13 cellular contexts compared by ENCODE assay signal in the genomic region with DNA sequence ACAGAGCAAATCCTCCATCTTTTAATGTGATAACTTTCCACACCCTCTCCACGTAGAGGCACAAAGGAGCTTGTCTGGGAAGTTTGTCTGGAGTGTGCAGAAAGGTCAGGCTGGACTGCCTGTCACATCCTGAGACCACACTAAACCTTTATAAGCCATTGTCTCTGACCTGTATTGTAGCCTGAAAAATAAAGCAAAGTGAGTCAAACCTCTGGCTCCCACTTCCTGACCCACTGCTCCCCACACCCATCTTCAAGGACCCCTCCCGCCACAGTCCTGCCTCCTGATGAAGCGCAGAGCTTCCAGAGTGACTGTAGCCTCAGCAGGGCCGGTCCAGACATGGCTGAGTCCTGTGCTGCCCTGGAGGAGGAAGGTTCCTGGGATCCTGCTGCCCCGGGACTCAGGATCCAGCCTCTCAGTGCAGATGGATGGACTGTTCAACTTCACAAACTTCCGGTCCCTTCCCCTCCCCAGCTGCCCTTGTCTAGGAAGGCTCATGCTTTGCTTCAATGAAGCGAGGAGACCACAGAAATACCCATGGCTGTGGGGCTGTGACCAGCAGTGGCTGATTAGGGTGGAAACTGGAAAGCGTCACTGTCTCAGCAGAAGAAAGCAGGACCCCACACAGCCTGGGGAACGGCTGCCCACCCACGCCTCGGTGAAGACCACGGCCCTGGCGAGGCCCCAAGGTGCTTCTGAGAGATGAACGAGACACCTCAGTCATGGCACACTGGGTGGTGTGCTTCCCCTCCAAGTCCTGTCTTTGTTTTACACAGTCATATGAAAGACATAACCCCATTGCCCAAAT. TPM values are rescaled to one million over a fixed set of nuclear protein-coding genes. Genes with fewer than 3 reads are reported as not detected.
A peak's percentile ranks its signal among the peaks of the same experiment; 100 is the strongest.
DNase-seq lines count a peak whose midpoint lies in the region; ATAC-seq and TF ChIP-seq lines count a peak whose summit lies in the region.
"Had no signal": no experiment of that assay in that cellular context is flagged by ENCODE, and none has a peak within 500 bp of the region (broad histone marks: within the 10 kb centered on the region; RNA-seq: fewer than 3 reads in every experiment).

No MANE protein-coding gene starts in this region.

- intact Hi-C loops in lower lobe of right lung (cut with DNase I) = no loop called here

- peaks cover 30% of the 10 kb centered on the region for H3K4me1 ChIP-seq in lower lobe of right lung

- no peaks in the 10 kb centered on the region for H3K27me3 Mint-ChIP-seq in activated CD8-positive, alpha-beta memory T cell treated with anti-CD3 and anti-CD28 coated beads, Interleukin-2, amount 10 ng/mL, durations not matched to agents 7 days and 5 days
- no peaks in the 10 kb centered on the region for H3K27me3 Mint-ChIP-seq in HFFc6 (ENCODE audit: insufficient read depth)
- no peaks in the 10 kb centered on the region for H3K27me3 Mint-ChIP-seq in neural crest cell (ENCODE audit: low read depth)
- no peaks in the 10 kb centered on the region for H3K27me3 Mint-ChIP-seq in activated T-cell treated with anti-CD3 and anti-CD28 coated beads, Interleukin-2, amount 50 U/mL, for 4 hours (ENCODE audit: low read depth)

- H3K27ac ChIP-seq in lower lobe of right lung = no peak overlapping the region
- H3K27ac ChIP-seq: esophagus muscularis mucosa had no signal

- H3K9me3 ChIP-seq in lower lobe of right lung = no peaks in the 10 kb centered on the region
- H3K9me3 ChIP-seq: esophagus muscularis mucosa, uterus had no signal

- no peak for TF ChIP-seq CTCF in HFFc6 (IDR thresholded peaks at IDR 0.05)
- no peak for TF ChIP-seq CTCF in neural crest cell (conservative IDR thresholded peaks at IDR 0.05)
- no peak for TF ChIP-seq CTCF in foreskin fibroblast (IDR thresholded peaks at IDR 0.05; ENCODE audit: low read depth, low read length)
- TF ChIP-seq CTCF in lower lobe of right lung (IDR thresholded peaks at IDR 0.05) = no peak

- no peak overlapping the region for H3K4me3 ChIP-seq in foreskin fibroblast (ENCODE audit: low read depth in 1 of 2, low read length in 2 of 2)
- H3K4me3 ChIP-seq in lower lobe of right lung = no peak overlapping the region
- H3K4me3 ChIP-seq: esophagus muscularis mucosa, uterus had no signal

- H3K27ac Mint-ChIP-seq in activated CD8-positive, alpha-beta memory T cell treated with anti-CD3 and anti-CD28 coated beads, Interleukin-2, amount 10 ng/mL, durations not matched to agents 7 days and 5 days = peak overlapping the region; percentile 33
- H3K27ac Mint-ChIP-seq in HFFc6 (peak overlapping the region; percentile 65), neural crest cell (ENCODE audit: unreplicated experiment) (peak overlapping the region; percentile 75)

- no peaks in the 10 kb centered on the region for H3K9me3 Mint-ChIP-seq in activated CD8-positive, alpha-beta memory T cell treated with anti-CD3 and anti-CD28 coated beads, Interleukin-2, amount 10 ng/mL, durations not matched to agents 7 days and 5 days (ENCODE audit: low read depth)
- H3K9me3 Mint-ChIP-seq in HFFc6 (no peaks in the 10 kb centered on the region), neural crest cell (no peaks in the 10 kb centered on the region)
- no peaks in the 10 kb centered on the region for H3K9me3 Mint-ChIP-seq in activated T-cell treated with anti-CD3 and anti-CD28 coated beads, Interleukin-2, amount 50 U/mL, for 4 hours

- CTCF ChIA-PET in activated CD8-positive, alpha-beta memory T cell treated with anti-CD3 and anti-CD28 coated beads, Interleukin-2, amount 10 ng/mL, durations not matched to agents 7 days and 5 days (lab: Charles Lee) = no interaction called here

- peaks cover 13% of the 10 kb centered on the region for H3K4me1 Mint-ChIP-seq in activated CD8-positive, alpha-beta memory T cell treated with anti-CD3 and anti-CD28 coated beads, Interleukin-2, amount 10 ng/mL, durations not matched to agents 7 days and 5 days
- H3K4me1 Mint-ChIP-seq in HFFc6 (ENCODE audit: low read depth) = peaks cover 39% of the 10 kb centered on the region
- peaks cover 9% of the 10 kb centered on the region for H3K4me1 Mint-ChIP-seq in neural crest cell
- H3K4me1 Mint-ChIP-seq in activated T-cell treated with anti-CD3 and anti-CD28 coated beads, Interleukin-2, amount 50 U/mL, for 4 hours (ENCODE audit: low read depth) = no peaks in the 10 kb centered on the region

- peaks cover 63% of the 10 kb centered on the region for H3K36me3 ChIP-seq in lower lobe of right lung
- H3K36me3 ChIP-seq: uterus had no signal

- H3K36me3 Mint-ChIP-seq in activated CD8-positive, alpha-beta memory T cell treated with anti-CD3 and anti-CD28 coated beads, Interleukin-2, amount 10 ng/mL, durations not matched to agents 7 days and 5 days = peaks cover 36% of the 10 kb centered on the region
- peaks cover 55% of the 10 kb centered on the region for H3K36me3 Mint-ChIP-seq in HFFc6 (ENCODE audit: low read depth)
- H3K36me3 Mint-ChIP-seq in neural crest cell (ENCODE audit: low read depth) = peaks cover 31% of the 10 kb centered on the region
- peaks cover 41% of the 10 kb centered on the region for H3K36me3 Mint-ChIP-seq in activated T-cell treated with anti-CD3 and anti-CD28 coated beads, Interleukin-2, amount 50 U/mL, for 4 hours (ENCODE audit: insufficient read depth)

- no peak for DNase-seq in activated CD8-positive, alpha-beta memory T cell treated with anti-CD3 and anti-CD28 coated beads, Interleukin-2, amount 10 ng/mL, durations not matched to agents 7 days and 5 days
- DNase-seq in activated CD8-positive, alpha-beta memory T cell treated with anti-CD3 and anti-CD28 coated beads for 24 hours = no peak
- DNase-seq in HFFc6 = no peak
- no peak for DNase-seq in neural crest cell (ENCODE audit: low read depth, low spot score)
- no peak for DNase-seq in activated T-cell treated with anti-CD3 and anti-CD28 coated beads, Interleukin-2, amount 50 U/mL, for 4 hours
- no peak for DNase-seq in foreskin fibroblast
- no peak for DNase-seq in lower lobe of right lung
- DNase-seq: activated gamma-delta T cell treated with Interleukin-2 at 50 U/mL for 16 hours, midbrain, MV-4-11, uterus had no signal

- no peaks in the 10 kb centered on the region for H3K27me3 ChIP-seq in lower lobe of right lung (ENCODE audit: low read depth)
- H3K27me3 ChIP-seq: esophagus muscularis mucosa, uterus had no signal

- H3K4me3 Mint-ChIP-seq in activated CD8-positive, alpha-beta memory T cell treated with anti-CD3 and anti-CD28 coated beads, Interleukin-2, amount 10 ng/mL, durations not matched to agents 7 days and 5 days = no peak overlapping the region
- H3K4me3 Mint-ChIP-seq in HFFc6 (no peak overlapping the region), neural crest cell (no peak overlapping the region)
- H3K4me3 Mint-ChIP-seq in activated T-cell treated with anti-CD3 and anti-CD28 coated beads, Interleukin-2, amount 50 U/mL, for 4 hours = no peak overlapping the region

- no peak for ATAC-seq in activated CD8-positive, alpha-beta memory T cell treated with anti-CD3 and anti-CD28 coated beads, Interleukin-2, amount 10 ng/mL, durations not matched to agents 7 days and 5 days
- ATAC-seq in HG03575 (IDR thresholded peaks at IDR 0.05; ENCODE audit: extremely low read depth, insufficient number of reproducible peaks, low FRiP score, unreplicated experiment) = peak; percentile 62
- ATAC-seq in activated T-cell treated with anti-CD3 and anti-CD28 coated beads, Interleukin-2, amount 50 U/mL, for 4 hours = no peak
- no peak for ATAC-seq in lower lobe of right lung

RNA-seq across cellular contexts. Expression of a gene that starts 30.9 kb away (rescaled TPM):
- total RNA-seq in activated CD8-positive, alpha-beta memory T cell treated with anti-CD3 and anti-CD28 coated beads, Interleukin-2, amount 10 ng/mL, durations not matched to agents 7 days and 5 days = under 1 TPM; 0.59 to 0.67 TPM
- under 1 TPM in 2 of 6 experiments, not detected in 4; 0.14 to 0.32 TPM for total RNA-seq in HFFc6 (2021; fragmentation: NEBNext Ultra II Directional; extraction: Animal tissue kit (Norgen Biotek cat#: 25700))
- total RNA-seq in neural crest cell (1.4 and 2.1 TPM in 2 replicates), lower lobe of right lung (1.2 TPM)
- 1 to 10 TPM in 1 of 3 donors, under 1 TPM in 2; 0.25 to 1.1 (median 0.79) TPM for total RNA-seq in activated T-cell treated with anti-CD3 and anti-CD28 coated beads, Interleukin-2, amount 50 U/mL, for 4 hours
